ENCODE assay signal across 1 cellular context in genomic region chr4:182978152-182978827, GRCh38.
TF ChIP-seq lines count a peak whose summit lies in the region.

No MANE protein-coding gene starts in this region.

TF ChIP-seq in IMR-90, 13 proteins besides CTCF, POLR2A, EP300 and RAD21:
- no peak for TF ChIP-seq MXI1 (IDR thresholded peaks at IDR 0.05; ENCODE audit: borderline replicate concordance, low read depth, low read length)
- no peak for TF ChIP-seq CHD1 (IDR thresholded peaks at IDR 0.05; ENCODE audit: low read depth, low read length)
- no peak for TF ChIP-seq USF2 (IDR thresholded peaks at IDR 0.05; ENCODE audit: low read depth, low read length)
- TF ChIP-seq RCOR1 (IDR thresholded peaks at IDR 0.05; ENCODE audit: insufficient replicate concordance, low read length): no peak
- TF ChIP-seq BHLHE40 (IDR thresholded peaks at IDR 0.05; ENCODE audit: low read depth, low read length): no peak
- no peak for TF ChIP-seq ELK1 (IDR thresholded peaks at IDR 0.05; ENCODE audit: borderline replicate concordance, low read depth, low read length)
- TF ChIP-seq SMC3 (IDR thresholded peaks at IDR 0.05; ENCODE audit: low read depth, low read length): no peak
- TF ChIP-seq RFX5 (IDR thresholded peaks at IDR 0.05; ENCODE audit: low read depth, low read length): no peak
- no peak for TF ChIP-seq FOS (IDR thresholded peaks at IDR 0.05; ENCODE audit: low read depth, low read length)
- TF ChIP-seq NFE2L2 (IDR thresholded peaks at IDR 0.05; ENCODE audit: low read depth, low read length): no peak
- no peak for TF ChIP-seq MAFK (IDR thresholded peaks at IDR 0.05; ENCODE audit: low read depth, low read length)
- no peak for TF ChIP-seq MAZ (IDR thresholded peaks at IDR 0.05; ENCODE audit: borderline replicate concordance, low read depth, low read length)
